24 cellular contexts compared by ENCODE assay signal in the genomic region with DNA sequence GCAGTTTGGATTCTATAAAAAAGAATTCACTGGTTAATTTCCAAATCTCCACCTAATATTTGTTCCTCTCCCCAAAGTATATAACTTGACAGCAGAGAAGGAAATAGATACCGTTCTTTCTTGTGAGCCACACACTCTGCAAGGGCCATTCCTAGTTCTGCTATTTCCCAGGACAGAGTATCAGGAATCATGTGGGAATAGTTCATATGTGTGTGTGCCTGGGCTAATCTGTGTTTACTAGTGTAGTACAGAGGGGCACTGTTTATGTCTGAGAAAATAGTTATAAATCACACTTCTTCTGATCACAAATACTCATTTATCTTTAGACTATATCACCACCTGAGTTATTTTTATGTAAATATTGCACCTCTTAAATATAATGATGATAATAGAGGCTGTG.
"Had no signal": no experiment of that assay in that cellular context is flagged by ENCODE, and none has a peak within 500 bp of the region (broad histone marks: within the 10 kb centered on the region; RNA-seq: fewer than 3 reads in every experiment).

No MANE protein-coding gene starts in this region.

- H3K4me1 Mint-ChIP-seq: endodermal cell had no signal

- H3K36me3 ChIP-seq: adrenal gland, ascending aorta, esophagus squamous epithelium, sigmoid colon, tibial nerve had no signal

- H3K27ac Mint-ChIP-seq: activated CD4-positive, alpha-beta T cell treated with anti-CD3 and anti-CD28 coated beads for 36 hours; activated naive CD4-positive, alpha-beta T cell treated with anti-CD3 and anti-CD28 coated beads, Interleukin-2, amount 10 ng/mL, durations not matched to agents 7 days and 5 days; activated T-helper 1 cell treated with anti-CD3 and anti-CD28 coated beads, Interleukin-12 subunit alpha, Interleukin-12 subunit beta, Interleukin-2, Interleukin-4 antibody, amounts not matched to agents 30 ng/mL and 10 ng/mL and 1 ng/mL, durations not matched to agents 14 hours and 24 hours and 36 hours; dendritic cell treated with granulocyte-macrophage colony-stimulating factor and Interleukin-4, amounts not matched to agents 40 ng/mL and 50 ng/mL, for 4 days; endodermal cell had no signal

- H3K9me3 Mint-ChIP-seq: activated naive CD4-positive, alpha-beta T cell treated with anti-CD3 and anti-CD28 coated beads, Interleukin-2, amount 10 ng/mL, durations not matched to agents 7 days and 5 days; activated T-helper 1 cell treated with anti-CD3 and anti-CD28 coated beads, Interleukin-12 subunit alpha, Interleukin-12 subunit beta, Interleukin-2, Interleukin-4 antibody, amounts not matched to agents 30 ng/mL and 10 ng/mL and 1 ng/mL, durations not matched to agents 14 hours and 24 hours and 36 hours; dendritic cell treated with granulocyte-macrophage colony-stimulating factor and Interleukin-4, amounts not matched to agents 40 ng/mL and 50 ng/mL, for 4 days; endodermal cell had no signal

- H3K4me3 ChIP-seq: adrenal gland, ascending aorta, esophagus squamous epithelium, psoas muscle, sigmoid colon, spleen, tibial nerve had no signal

- H2AFZ ChIP-seq: parathyroid adenoma had no signal

- H3K9me3 ChIP-seq: adrenal gland, ascending aorta, esophagus squamous epithelium, psoas muscle, sigmoid colon, spleen, tibial nerve had no signal

- DNase-seq: activated CD4-positive, alpha-beta T cell treated with anti-CD3 and anti-CD28 coated beads for 36 hours; activated CD4-positive, alpha-beta T cell treated with anti-CD3 and anti-CD28 coated beads, Interleukin-2, amount 50 U/mL, for 4 hours; activated CD4-positive, CD25-positive, alpha-beta regulatory T cell; activated gamma-delta T cell; activated naive CD4-positive, alpha-beta T cell treated with anti-CD3 and anti-CD28 coated beads, Interleukin-2, amount 10 ng/mL, durations not matched to agents 7 days and 5 days; activated T-cell treated with anti-CD3 and anti-CD28 coated beads for 4 hours; adrenal gland; caudate nucleus; endodermal cell; esophagus squamous epithelium; islet precursor cell; midbrain; naive thymus-derived CD4-positive, alpha-beta T cell; psoas muscle; sigmoid colon; spleen; stimulated activated naive CD4-positive, alpha-beta T cell treated with Interleukin-2 at 50 U/mL for 16 hours; T-cell had no signal

- H3K4me1 ChIP-seq: adrenal gland, ascending aorta, parathyroid adenoma, psoas muscle, sigmoid colon had no signal

- H3K27ac ChIP-seq: adrenal gland, ascending aorta, epithelial cell of prostate, esophagus squamous epithelium, parathyroid adenoma, psoas muscle, sigmoid colon, spleen, tibial nerve had no signal

- H3K27me3 ChIP-seq: adrenal gland, ascending aorta, esophagus squamous epithelium, sigmoid colon, spleen, tibial nerve had no signal

- H3K79me2 ChIP-seq: parathyroid adenoma had no signal

- ATAC-seq: activated CD4-positive, alpha-beta T cell treated with anti-CD3 and anti-CD28 coated beads for 36 hours; psoas muscle; T-cell had no signal

- H3K4me3 Mint-ChIP-seq: activated CD4-positive, alpha-beta T cell treated with anti-CD3 and anti-CD28 coated beads for 36 hours; activated naive CD4-positive, alpha-beta T cell treated with anti-CD3 and anti-CD28 coated beads, Interleukin-2, amount 10 ng/mL, durations not matched to agents 7 days and 5 days; activated T-helper 1 cell treated with anti-CD3 and anti-CD28 coated beads, Interleukin-12 subunit alpha, Interleukin-12 subunit beta, Interleukin-2, Interleukin-4 antibody, amounts not matched to agents 30 ng/mL and 10 ng/mL and 1 ng/mL, durations not matched to agents 14 hours and 24 hours and 36 hours; dendritic cell treated with granulocyte-macrophage colony-stimulating factor and Interleukin-4, amounts not matched to agents 40 ng/mL and 50 ng/mL, for 4 days; endodermal cell; naive thymus-derived CD4-positive, alpha-beta T cell; T-cell had no signal

- H3K9ac ChIP-seq: parathyroid adenoma had no signal

- H3K27me3 Mint-ChIP-seq: activated CD4-positive, alpha-beta T cell treated with anti-CD3 and anti-CD28 coated beads for 36 hours; activated naive CD4-positive, alpha-beta T cell treated with anti-CD3 and anti-CD28 coated beads, Interleukin-2, amount 10 ng/mL, durations not matched to agents 7 days and 5 days; dendritic cell treated with granulocyte-macrophage colony-stimulating factor and Interleukin-4, amounts not matched to agents 40 ng/mL and 50 ng/mL, for 4 days; naive thymus-derived CD4-positive, alpha-beta T cell; T-cell had no signal
